In the genomic region with DNA sequence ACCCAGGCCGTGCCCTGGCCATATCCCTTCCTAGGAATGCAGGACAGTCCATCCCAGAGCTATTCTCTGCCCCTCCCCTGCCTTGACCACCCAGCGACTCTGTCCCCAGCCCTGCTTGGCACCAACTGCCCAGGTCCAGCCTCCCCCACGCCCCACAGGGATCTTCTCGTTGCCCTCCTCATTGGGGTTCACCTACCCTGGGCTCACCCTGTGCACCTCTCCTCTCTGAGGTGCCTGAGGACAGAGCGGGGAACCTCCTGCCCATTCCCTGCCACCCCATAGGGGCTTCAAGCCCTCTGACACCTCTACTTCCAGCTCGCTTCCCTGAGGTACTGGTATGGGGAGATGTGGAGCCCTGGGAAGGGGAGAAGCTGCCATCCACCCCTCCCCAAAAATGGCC, we compare ENCODE assay signal across 39 cellular contexts. TPM values are rescaled to one million over a fixed set of nuclear protein-coding genes. Genes with fewer than 3 reads are reported as not detected.
"Had no signal": no experiment of that assay in that cellular context is flagged by ENCODE, and none has a peak within 500 bp of the region (broad histone marks: within the 10 kb centered on the region; RNA-seq: fewer than 3 reads in every experiment).

No MANE protein-coding gene starts in this region.

- H3K4me3 Mint-ChIP-seq: activated B cell treated with CpG ODN at 0.5 μM for 24 hours; activated CD4-positive, alpha-beta memory T cell treated with anti-CD3 and anti-CD28 coated beads for 36 hours; activated CD4-positive, alpha-beta T cell treated with anti-CD3 and anti-CD28 coated beads, Interleukin-2, amount 10 ng/mL, durations not matched to agents 24 days and 14 days; activated CD8-positive, alpha-beta T cell treated with anti-CD3 and anti-CD28 coated beads for 36 hours; activated naive CD4-positive, alpha-beta T cell treated with anti-CD3 and anti-CD28 coated beads for 36 hours; activated naive CD8-positive, alpha-beta T cell treated with anti-CD3 and anti-CD28 coated beads for 36 hours; activated T-cell treated with anti-CD3 and anti-CD28 coated beads, Interleukin-2, amount 50 U/mL, for 4 hours; activated T-cell treated with anti-CD3 and anti-CD28 coated beads, Interleukin-2, amount 50 U/mL, for 72 hours; activated T-helper 1 cell treated with anti-CD3 and anti-CD28 coated beads, Interleukin-12 subunit alpha, Interleukin-12 subunit beta, Interleukin-2, Interleukin-4 antibody, amounts not matched to agents 30 ng/mL and 10 ng/mL and 1 ng/mL, durations not matched to agents 14 hours and 24 hours and 36 hours; activated T-helper 17 cell treated with anti-CD3 and anti-CD28 coated beads, Interleukin-2, amount 50 U/mL, for 72 hours; T-helper 1 cell treated with Interleukin-12 subunit alpha and Interleukin-12 subunit beta and Interleukin-4 antibody, amounts not matched to agents 30 μg/mL and 1 μg/mL, for 36 hours; T-helper 2 cell treated with Interferon-gamma antibody and Interleukin-4, amounts not matched to agents 5 μg/mL and 100 μg/mL, for 36 hours had no signal

- H3K27ac ChIP-seq: adrenal gland, body of pancreas, brain microvascular endothelial cell, breast epithelium, VCaP had no signal

- H3K27me3 Mint-ChIP-seq: activated CD4-positive, alpha-beta memory T cell treated with anti-CD3 and anti-CD28 coated beads for 36 hours; activated CD8-positive, alpha-beta T cell treated with anti-CD3 and anti-CD28 coated beads for 36 hours; activated naive CD8-positive, alpha-beta T cell treated with anti-CD3 and anti-CD28 coated beads for 36 hours; activated T-helper 17 cell treated with anti-CD3 and anti-CD28 coated beads, Interleukin-2, amount 50 U/mL, for 72 hours had no signal

- H3K4me1 Mint-ChIP-seq: activated T-helper 17 cell treated with anti-CD3 and anti-CD28 coated beads, Interleukin-2, amount 50 U/mL, for 72 hours had no signal

- H3K27me3 ChIP-seq: body of pancreas, breast epithelium had no signal

- H3K9me3 ChIP-seq: adrenal gland, body of pancreas, breast epithelium had no signal

- H3K4me1 ChIP-seq: adrenal gland, breast epithelium had no signal

- H3K36me3 ChIP-seq: adrenal gland, brain microvascular endothelial cell, breast epithelium had no signal

- DNase-seq: activated B cell treated with CpG ODN at 0.5 μM for 24 hours; activated CD4-positive, alpha-beta memory T cell treated with anti-CD3 and anti-CD28 coated beads for 36 hours; activated CD4-positive, alpha-beta T cell treated with anti-CD3 and anti-CD28 coated beads for 4 hours; activated CD4-positive, alpha-beta T cell treated with anti-CD3 and anti-CD28 coated beads, Interleukin-2, amount 10 ng/mL, durations not matched to agents 24 days and 14 days; activated CD4-positive, alpha-beta T cell treated with anti-CD3 and anti-CD28 coated beads, Interleukin-2, amount 50 U/mL, for 1 hour; activated CD4-positive, alpha-beta T cell treated with anti-CD3 and anti-CD28 coated beads, Interleukin-2, amount 50 U/mL, for 4 hours; activated CD4-positive, CD25-positive, alpha-beta regulatory T cell treated with anti-CD3 and anti-CD28 coated beads, Interleukin-2, amount 50 U/mL, for 72 hours; activated CD8-positive, alpha-beta memory T cell treated with anti-CD3 and anti-CD28 coated beads, Interleukin-2, amount 50 U/mL, for 4 hours; activated CD8-positive, alpha-beta T cell treated with anti-CD3 and anti-CD28 coated beads for 36 hours; activated effector memory CD4-positive, alpha-beta T cell treated with anti-CD3 and anti-CD28 coated beads, Interleukin-2, amount 50 U/mL, for 16 hours; activated gamma-delta T cell treated with Interleukin-2 at 50 U/mL for 16 hours; activated naive CD4-positive, alpha-beta T cell; activated naive CD4-positive, alpha-beta T cell treated with anti-CD3 and anti-CD28 coated beads for 36 hours; activated naive CD4-positive, alpha-beta T cell treated with anti-CD3 and anti-CD28 coated beads, Interleukin-2, amount 50 U/mL, for 16 hours; activated naive CD8-positive, alpha-beta T cell treated with anti-CD3 and anti-CD28 coated beads for 36 hours; activated T-cell treated with anti-CD3 and anti-CD28 coated beads for 4 hours; activated T-cell treated with anti-CD3 and anti-CD28 coated beads, Interleukin-2, amount 50 U/mL, for 1 hour; activated T-cell treated with anti-CD3 and anti-CD28 coated beads, Interleukin-2, amount 50 U/mL, for 4 hours; activated T-cell treated with anti-CD3 and anti-CD28 coated beads, Interleukin-2, amount 50 U/mL, for 72 hours; adrenal gland; amniotic stem cell; aorta; body of pancreas; brain microvascular endothelial cell; central memory CD4-positive, alpha-beta T cell; T-helper 1 cell; T-helper 2 cell; T-helper 9 cell had no signal

- ATAC-seq: activated CD8-positive, alpha-beta T cell treated with anti-CD3 and anti-CD28 coated beads for 36 hours; activated naive CD4-positive, alpha-beta T cell treated with anti-CD3 and anti-CD28 coated beads, Interleukin-2, amount 50 U/mL, for 72 hours; activated T-cell treated with anti-CD3 and anti-CD28 coated beads, Interleukin-2, amount 50 U/mL, for 4 hours; activated T-cell treated with anti-CD3 and anti-CD28 coated beads, Interleukin-2, amount 50 U/mL, for 72 hours; activated T-helper 17 cell treated with anti-CD3 and anti-CD28 coated beads, Interleukin-2, amount 50 U/mL, for 72 hours; body of pancreas had no signal

- H3K36me3 Mint-ChIP-seq: activated CD4-positive, alpha-beta memory T cell treated with anti-CD3 and anti-CD28 coated beads for 36 hours; activated naive CD4-positive, alpha-beta T cell treated with anti-CD3 and anti-CD28 coated beads, Interleukin-2, amount 50 U/mL, for 72 hours had no signal

- H3K4me3 ChIP-seq: adrenal gland, body of pancreas, breast epithelium had no signal

- H3K27ac Mint-ChIP-seq: activated B cell treated with CpG ODN at 0.5 μM for 24 hours; activated CD4-positive, alpha-beta memory T cell treated with anti-CD3 and anti-CD28 coated beads for 36 hours; activated CD4-positive, alpha-beta T cell treated with anti-CD3 and anti-CD28 coated beads, Interleukin-2, amount 10 ng/mL, durations not matched to agents 24 days and 14 days; activated CD8-positive, alpha-beta T cell treated with anti-CD3 and anti-CD28 coated beads for 36 hours; activated naive CD4-positive, alpha-beta T cell treated with anti-CD3 and anti-CD28 coated beads for 36 hours; activated naive CD4-positive, alpha-beta T cell treated with anti-CD3 and anti-CD28 coated beads, Interleukin-2, amount 50 U/mL, for 72 hours; activated naive CD8-positive, alpha-beta T cell treated with anti-CD3 and anti-CD28 coated beads for 36 hours; activated T-cell treated with anti-CD3 and anti-CD28 coated beads, Interleukin-2, amount 50 U/mL, for 72 hours; activated T-helper 1 cell treated with anti-CD3 and anti-CD28 coated beads, Interleukin-12 subunit alpha, Interleukin-12 subunit beta, Interleukin-2, Interleukin-4 antibody, amounts not matched to agents 30 ng/mL and 10 ng/mL and 1 ng/mL, durations not matched to agents 14 hours and 24 hours and 36 hours; activated T-helper 17 cell treated with anti-CD3 and anti-CD28 coated beads, Interleukin-2, amount 50 U/mL, for 72 hours; T-helper 1 cell treated with Interleukin-12 subunit alpha and Interleukin-12 subunit beta and Interleukin-4 antibody, amounts not matched to agents 30 μg/mL and 1 μg/mL, for 36 hours; T-helper 2 cell treated with Interferon-gamma antibody and Interleukin-4, amounts not matched to agents 5 μg/mL and 100 μg/mL, for 36 hours had no signal

- H3K9me3 Mint-ChIP-seq: activated CD4-positive, alpha-beta memory T cell treated with anti-CD3 and anti-CD28 coated beads for 36 hours; activated CD4-positive, alpha-beta T cell treated with anti-CD3 and anti-CD28 coated beads, Interleukin-2, amount 10 ng/mL, durations not matched to agents 24 days and 14 days; activated CD8-positive, alpha-beta T cell treated with anti-CD3 and anti-CD28 coated beads for 36 hours; activated naive CD4-positive, alpha-beta T cell treated with anti-CD3 and anti-CD28 coated beads for 36 hours; activated naive CD4-positive, alpha-beta T cell treated with anti-CD3 and anti-CD28 coated beads, Interleukin-2, amount 50 U/mL, for 72 hours; activated T-cell treated with anti-CD3 and anti-CD28 coated beads, Interleukin-2, amount 50 U/mL, for 4 hours; activated T-cell treated with anti-CD3 and anti-CD28 coated beads, Interleukin-2, amount 50 U/mL, for 72 hours; activated T-helper 1 cell treated with anti-CD3 and anti-CD28 coated beads, Interleukin-12 subunit alpha, Interleukin-12 subunit beta, Interleukin-2, Interleukin-4 antibody, amounts not matched to agents 30 ng/mL and 10 ng/mL and 1 ng/mL, durations not matched to agents 14 hours and 24 hours and 36 hours; activated T-helper 17 cell treated with anti-CD3 and anti-CD28 coated beads, Interleukin-2, amount 50 U/mL, for 72 hours; T-helper 1 cell treated with Interleukin-12 subunit alpha and Interleukin-12 subunit beta and Interleukin-4 antibody, amounts not matched to agents 30 μg/mL and 1 μg/mL, for 36 hours; T-helper 2 cell treated with Interferon-gamma antibody and Interleukin-4, amounts not matched to agents 5 μg/mL and 100 μg/mL, for 36 hours had no signal

RNA-seq across cellular contexts. Expression of gene MPP2, which starts 6.2 kb away (rescaled TPM):
- total RNA-seq: activated B cell treated with CpG ODN at 0.5 μM for 24 hours had no signal

RNA-seq across cellular contexts. Expression of gene PPY, which starts 28.7 kb away (rescaled TPM):
- total RNA-seq: activated B cell treated with CpG ODN at 0.5 μM for 24 hours; activated CD4-positive, alpha-beta T cell treated with anti-CD3 and anti-CD28 coated beads, Interleukin-2, amount 10 ng/mL, durations not matched to agents 24 days and 14 days; activated CD8-positive, alpha-beta memory T cell treated with anti-CD3 and anti-CD28 coated beads for 36 hours; activated CD8-positive, alpha-beta T cell treated with anti-CD3 and anti-CD28 coated beads for 36 hours; activated naive CD4-positive, alpha-beta T cell treated with anti-CD3 and anti-CD28 coated beads for 36 hours; activated naive CD4-positive, alpha-beta T cell treated with anti-CD3 and anti-CD28 coated beads, Interleukin-2, amount 50 U/mL, for 72 hours; activated naive CD8-positive, alpha-beta T cell treated with anti-CD3 and anti-CD28 coated beads for 36 hours; activated T-cell treated with anti-CD3 and anti-CD28 coated beads, Interleukin-2, amount 50 U/mL, for 4 hours; activated T-cell treated with anti-CD3 and anti-CD28 coated beads, Interleukin-2, amount 50 U/mL, for 72 hours; activated T-helper 1 cell treated with anti-CD3 and anti-CD28 coated beads, Interleukin-12 subunit alpha, Interleukin-12 subunit beta, Interleukin-2, Interleukin-4 antibody, amounts not matched to agents 30 ng/mL and 10 ng/mL and 1 ng/mL, durations not matched to agents 14 hours and 24 hours and 36 hours; adrenal gland; aorta; astrocyte; breast epithelium; cardiac septum; cerebellum had no signal
- polyA plus RNA-seq: adrenal gland, aorta had no signal

RNA-seq across cellular contexts. Expression of gene PYY, which starts 40.2 kb away (rescaled TPM):
- total RNA-seq: activated B cell treated with CpG ODN at 0.5 μM for 24 hours; activated CD4-positive, alpha-beta memory T cell treated with anti-CD3 and anti-CD28 coated beads for 36 hours; activated CD4-positive, alpha-beta T cell treated with anti-CD3 and anti-CD28 coated beads, Interleukin-2, amount 10 ng/mL, durations not matched to agents 24 days and 14 days; activated CD8-positive, alpha-beta memory T cell treated with anti-CD3 and anti-CD28 coated beads for 36 hours; activated naive CD4-positive, alpha-beta T cell treated with anti-CD3 and anti-CD28 coated beads for 36 hours; activated naive CD4-positive, alpha-beta T cell treated with anti-CD3 and anti-CD28 coated beads, Interleukin-2, amount 50 U/mL, for 72 hours; activated naive CD8-positive, alpha-beta T cell treated with anti-CD3 and anti-CD28 coated beads for 36 hours; activated T-cell treated with anti-CD3 and anti-CD28 coated beads, Interleukin-2, amount 50 U/mL, for 4 hours; activated T-cell treated with anti-CD3 and anti-CD28 coated beads, Interleukin-2, amount 50 U/mL, for 72 hours; activated T-helper 17 cell treated with anti-CD3 and anti-CD28 coated beads, Interleukin-2, amount 50 U/mL, for 72 hours; aorta; astrocyte; body of pancreas; cardiac septum; cerebellum had no signal
- polyA plus RNA-seq: adrenal gland had no signal
